8 cellular contexts compared by ENCODE assay signal in genomic region chr4:139015269-139015947, GRCh38. TPM values are rescaled to one million over a fixed set of nuclear protein-coding genes. Genes with fewer than 3 reads are reported as not detected.
DNase-seq lines count a peak whose midpoint lies in the region; ATAC-seq and TF ChIP-seq lines count a peak whose summit lies in the region.

A gene with protein sequence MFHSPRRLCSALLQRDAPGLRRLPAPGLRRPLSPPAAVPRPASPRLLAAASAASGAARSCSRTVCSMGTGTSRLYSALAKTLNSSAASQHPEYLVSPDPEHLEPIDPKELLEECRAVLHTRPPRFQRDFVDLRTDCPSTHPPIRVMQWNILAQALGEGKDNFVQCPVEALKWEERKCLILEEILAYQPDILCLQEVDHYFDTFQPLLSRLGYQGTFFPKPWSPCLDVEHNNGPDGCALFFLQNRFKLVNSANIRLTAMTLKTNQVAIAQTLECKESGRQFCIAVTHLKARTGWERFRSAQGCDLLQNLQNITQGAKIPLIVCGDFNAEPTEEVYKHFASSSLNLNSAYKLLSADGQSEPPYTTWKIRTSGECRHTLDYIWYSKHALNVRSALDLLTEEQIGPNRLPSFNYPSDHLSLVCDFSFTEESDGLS (plus strand): TSS chr4:139015781. CDS start chr4:139015982, 201 bp downstream.

- DNase-seq in GM19240 (ENCODE audit: insufficient read length, low spot score) (peak; percentile 79), NCI-H524 (lab: John Stamatoyannopoulos, UW) (peak; percentile 53 to 82), chondrocyte (ENCODE audit: low spot score) (peak; percentile 98), kidney glomerular epithelial cell (lab: John Stamatoyannopoulos, UW) (peak; percentile 84)
- DNase-seq in activated CD4-positive, alpha-beta T cell treated with anti-CD3 and anti-CD28 coated beads for 36 hours = peak; percentile 98
- peak; percentile 92 to 96 for DNase-seq in stimulated activated CD4-positive, alpha-beta T cell treated with anti-CD3 and anti-CD28 coated beads, Interleukin-15, amount 100 ng/mL, for 48 hours (ENCODE audit: low read depth in 2 of 2)

- intact Hi-C loops in activated CD4-positive, alpha-beta T cell treated with anti-CD3 and anti-CD28 coated beads for 36 hours (cut with DNase I, micrococcal nuclease) = loop anchor here (1.0 to 10.0 kb wide), 13 partner anchors 68 to 1509 kb away; partner anchors contain the start of genes NAA15 (in 2 of the 2), ELF2 (in 1 of the 2), ELMOD2 (in 1 of the 2) and MAML3 (in 1 of the 2)

- TF ChIP-seq CTCF in chondrocyte (IDR thresholded peaks at IDR 0.05) = peak; percentile 2

- H3K36me3 ChIP-seq in BLaER1 = peaks cover 14% of the 10 kb centered on the region

- H3K27me3 ChIP-seq in BLaER1 = no peaks in the 10 kb centered on the region

- H3K27ac Mint-ChIP-seq in activated CD4-positive, alpha-beta T cell treated with anti-CD3 and anti-CD28 coated beads for 36 hours = peak within 1 kb of the TSS; percentile 96
- peak within 1 kb of the TSS; percentile 97 for H3K27ac Mint-ChIP-seq in chondrocyte (ENCODE audit: unreplicated experiment)

- H3K4me1 ChIP-seq in BLaER1 = peaks cover 52% of the 10 kb centered on the region

- H3K27me3 Mint-ChIP-seq in activated CD4-positive, alpha-beta T cell treated with anti-CD3 and anti-CD28 coated beads for 36 hours = no peaks in the 10 kb centered on the region
- no peaks in the 10 kb centered on the region for H3K27me3 Mint-ChIP-seq in chondrocyte (ENCODE audit: low read depth)

- CTCF ChIA-PET in activated CD4-positive, alpha-beta T cell treated with anti-CD3 and anti-CD28 coated beads for 36 hours (lab: Charles Lee) = interaction anchor here (0.6 to 3.9 kb wide), 9 partner anchors 14 to 285 kb away, joined by 3 to 31 read pairs (median 3); no protein-coding TSS in a partner anchor

- no peaks in the 10 kb centered on the region for H3K9me3 Mint-ChIP-seq in activated CD4-positive, alpha-beta T cell treated with anti-CD3 and anti-CD28 coated beads for 36 hours (ENCODE audit: low read depth)
- no peaks in the 10 kb centered on the region for H3K9me3 Mint-ChIP-seq in chondrocyte (ENCODE audit: low read depth)

- peak within 1 kb of the TSS; percentile 96 for H3K9ac ChIP-seq in BLaER1

- peaks cover 40% of the 10 kb centered on the region for H4K20me1 ChIP-seq in BLaER1

- ATAC-seq in HG03457 (IDR thresholded peaks at IDR 0.05; ENCODE audit: unreplicated experiment) = peak; percentile 95
- ATAC-seq in activated CD4-positive, alpha-beta T cell treated with anti-CD3 and anti-CD28 coated beads for 36 hours = peak; percentile 92

- no peaks in the 10 kb centered on the region for H3K9me3 ChIP-seq in BLaER1

- H3K36me3 Mint-ChIP-seq in activated CD4-positive, alpha-beta T cell treated with anti-CD3 and anti-CD28 coated beads for 36 hours (ENCODE audit: low read depth) = peaks cover 17% of the 10 kb centered on the region
- H3K36me3 Mint-ChIP-seq in chondrocyte (ENCODE audit: low read depth) = peaks cover 4% of the 10 kb centered on the region

- H3K4me1 Mint-ChIP-seq in activated CD4-positive, alpha-beta T cell treated with anti-CD3 and anti-CD28 coated beads for 36 hours = peaks cover 41% of the 10 kb centered on the region
- H3K4me1 Mint-ChIP-seq in chondrocyte (ENCODE audit: low read depth) = peaks cover 49% of the 10 kb centered on the region

- POLR2A ChIA-PET in activated CD4-positive, alpha-beta T cell treated with anti-CD3 and anti-CD28 coated beads for 36 hours (lab: Charles Lee) = interaction anchor here (0.6 to 1.5 kb wide), 4 partner anchors 20 to 604 kb away, joined by 3 to 4 read pairs (median 4); no protein-coding TSS in a partner anchor

- peak within 1 kb of the TSS; percentile 99 for H3K27ac ChIP-seq in BLaER1

- peak within 1 kb of the TSS; percentile 98 for H3K4me3 ChIP-seq in BLaER1

- peak within 1 kb of the TSS; percentile 79 for H3K4me2 ChIP-seq in BLaER1

- H3K4me3 Mint-ChIP-seq in activated CD4-positive, alpha-beta T cell treated with anti-CD3 and anti-CD28 coated beads for 36 hours = peak within 1 kb of the TSS; percentile 90
- H3K4me3 Mint-ChIP-seq in chondrocyte (ENCODE audit: unreplicated experiment) = peak within 1 kb of the TSS; percentile 89

RNA-seq across cellular contexts. Expression of the gene that starts here (rescaled TPM):
- 10 to 100 TPM; 16.5 to 20.5 TPM for total RNA-seq in activated CD4-positive, alpha-beta T cell treated with anti-CD3 and anti-CD28 coated beads for 36 hours
- 23.8 to 31.6 TPM (median 31.5 TPM) in 3 replicates for total RNA-seq in chondrocyte

Comparison
In these comparisons a context has a peak if more than half of its experiments do, and no peak if none do; other contexts are left out.
1. Peak in every context shown above with its lines: DNase-seq, ATAC-seq, H3K4me3 ChIP-seq and H3K27ac ChIP-seq.